ENCODE assay signal across 35 cellular contexts in genomic region chr2:110840508-110840907, GRCh38.
"Had no signal": no experiment of that assay in that cellular context is flagged by ENCODE, and none has a peak within 500 bp of the region (broad histone marks: within the 10 kb centered on the region; RNA-seq: fewer than 3 reads in every experiment).

No MANE protein-coding gene starts in this region.

- H3K27ac Mint-ChIP-seq: activated B cell treated with CpG ODN at 0.5 μM for 24 hours; activated CD4-positive, alpha-beta memory T cell treated with anti-CD3 and anti-CD28 coated beads, Interleukin-2, amount 10 ng/mL, durations not matched to agents 7 days and 5 days; activated CD8-positive, alpha-beta memory T cell treated with anti-CD3 and anti-CD28 coated beads, Interleukin-2, amount 10 ng/mL, durations not matched to agents 7 days and 5 days; activated naive CD8-positive, alpha-beta T cell treated with anti-CD3 and anti-CD28 coated beads for 36 hours; T-cell; T-helper 17 cell had no signal

- H3K4me1 Mint-ChIP-seq: activated B cell treated with CpG ODN at 0.5 μM for 24 hours had no signal

- H3K27ac ChIP-seq: ascending aorta, cardiac muscle cell, Peyer's patch, SJSA1, VCaP had no signal

- H3K4me3 ChIP-seq: ascending aorta, cardiac muscle cell, MG63, Peyer's patch, SJSA1 had no signal

- H3K36me3 ChIP-seq: ascending aorta, cardiac muscle cell, MG63, Peyer's patch, SJSA1 had no signal

- H3K4me1 ChIP-seq: ascending aorta, Peyer's patch, SJSA1 had no signal

- H3K4me3 Mint-ChIP-seq: activated B cell treated with CpG ODN at 0.5 μM for 24 hours; activated CD4-positive, alpha-beta memory T cell treated with anti-CD3 and anti-CD28 coated beads, Interleukin-2, amount 10 ng/mL, durations not matched to agents 7 days and 5 days; activated CD8-positive, alpha-beta memory T cell treated with anti-CD3 and anti-CD28 coated beads, Interleukin-2, amount 10 ng/mL, durations not matched to agents 7 days and 5 days; activated naive CD8-positive, alpha-beta T cell treated with anti-CD3 and anti-CD28 coated beads for 36 hours; central memory CD8-positive, alpha-beta T cell; T-cell; T-helper 17 cell had no signal

- H3K27me3 Mint-ChIP-seq: central memory CD8-positive, alpha-beta T cell had no signal

- H3K9me3 ChIP-seq: ascending aorta, MG63, Peyer's patch, SJSA1 had no signal

- ATAC-seq: activated CD8-positive, alpha-beta memory T cell treated with anti-CD3 and anti-CD28 coated beads, Interleukin-2, amount 10 ng/mL, durations not matched to agents 7 days and 5 days; PC-3; SK-N-SH treated with all-trans-retinoic acid at 6 μM for 48 hours; T-cell; T-helper 17 cell had no signal

- H3K36me3 Mint-ChIP-seq: activated CD8-positive, alpha-beta memory T cell treated with anti-CD3 and anti-CD28 coated beads, Interleukin-2, amount 10 ng/mL, durations not matched to agents 7 days and 5 days; activated naive CD8-positive, alpha-beta T cell treated with anti-CD3 and anti-CD28 coated beads for 36 hours; T-cell had no signal

- H3K9me3 Mint-ChIP-seq: activated B cell treated with CpG ODN at 0.5 μM for 24 hours; activated CD4-positive, alpha-beta memory T cell treated with anti-CD3 and anti-CD28 coated beads, Interleukin-2, amount 10 ng/mL, durations not matched to agents 7 days and 5 days; central memory CD8-positive, alpha-beta T cell; T-cell had no signal

- H3K27me3 ChIP-seq: ascending aorta, cardiac muscle cell, MG63, Peyer's patch had no signal

- DNase-seq: activated B cell treated with CpG ODN at 0.5 μM for 24 hours; activated CD4-positive, alpha-beta memory T cell treated with anti-CD3 and anti-CD28 coated beads, Interleukin-2, amount 10 ng/mL, durations not matched to agents 7 days and 5 days; activated CD4-positive, alpha-beta T cell treated with anti-CD3 and anti-CD28 coated beads for 4 hours; activated CD4-positive, CD25-positive, alpha-beta regulatory T cell treated with anti-CD3 and anti-CD28 coated beads, Interleukin-2, amount 50 U/mL, for 72 hours; activated CD8-positive, alpha-beta memory T cell treated with anti-CD3 and anti-CD28 coated beads for 24 hours; activated CD8-positive, alpha-beta memory T cell treated with anti-CD3 and anti-CD28 coated beads, Interleukin-2, amount 10 ng/mL, durations not matched to agents 7 days and 5 days; activated CD8-positive, alpha-beta memory T cell treated with anti-CD3 and anti-CD28 coated beads, Interleukin-2, amount 50 U/mL, for 48 hours; activated effector memory CD4-positive, alpha-beta T cell treated with anti-CD3 and anti-CD28 coated beads, Interleukin-2, amount 50 U/mL, for 16 hours; activated naive CD4-positive, alpha-beta T cell; activated naive CD4-positive, alpha-beta T cell treated with anti-CD3 and anti-CD28 coated beads, Interleukin-2, amount 50 U/mL, for 16 hours; activated naive CD8-positive, alpha-beta T cell treated with anti-CD3 and anti-CD28 coated beads for 36 hours; activated T-cell treated with anti-CD3 and anti-CD28 coated beads, Interleukin-2, amount 50 U/mL, for 48 hours; amygdala; Kasumi-1; KG1; MG63; MV-4-11; NCI-H1092; NCI-H1436 treated with DMSO at 0.1 percent for 48 hours; NCI-H1694 treated with DMSO at 0.1 percent for 48 hours; NCI-H2029; NCI-H345; NCI-H524 treated with DMSO at 0.1 percent for 48 hours; PC-3; Peyer's patch; RPMI8226; SHP77 treated with DMSO at 0.1 percent for 48 hours; T-cell; T-helper 17 cell had no signal
